In genomic region chr7:70542750-70543376, GRCh38 we compare ENCODE assay signal across 28 cellular contexts.
DNase-seq lines count a peak whose midpoint lies in the region; ATAC-seq and TF ChIP-seq lines count a peak whose summit lies in the region.
"Had no signal": no experiment of that assay in that cellular context is flagged by ENCODE, and none has a peak within 500 bp of the region (broad histone marks: within the 10 kb centered on the region; RNA-seq: fewer than 3 reads in every experiment).

No MANE protein-coding gene starts in this region.

- H3K79me2 ChIP-seq in SK-N-SH (ENCODE audit: insufficient read depth) = no peaks in the 10 kb centered on the region

- H3K36me3 ChIP-seq in SK-N-SH (replicated peaks in 1 of 2; ENCODE audit: control insufficient read depth in 1 of 2, insufficient read depth in 2 of 2, low read length in 1 of 2) (no peaks in the 10 kb centered on the region), mucosa of descending colon (ENCODE audit: low read depth) (no peaks in the 10 kb centered on the region), thoracic aorta (no peaks in the 10 kb centered on the region)
- H3K36me3 ChIP-seq: esophagus muscularis mucosa, pancreas, suprapubic skin had no signal

- no peak for TF ChIP-seq RAD21 in SK-N-SH (IDR thresholded peaks at IDR 0.05; ENCODE audit: low read length)

- H3K9ac ChIP-seq in SK-N-SH = no peak overlapping the region

- no peak overlapping the region for H2AFZ ChIP-seq in SK-N-SH (ENCODE audit: low read depth)

- no peaks in the 10 kb centered on the region for H4K20me1 ChIP-seq in SK-N-SH (ENCODE audit: insufficient read depth)

- WGBS in SK-N-SH (ENCODE audit: low lambda C conversion rate) = 88% methylated on average over 1 of the region's 1 CpG

- no peak for TF ChIP-seq EP300 in SK-N-SH (IDR thresholded peaks at IDR 0.05; ENCODE audit: borderline replicate concordance in 1 of 2, low read depth in 1 of 2, low read length in 1 of 2)

- H3F3A ChIP-seq in SK-N-SH (replicated peaks; ENCODE audit: insufficient read depth) = no peaks in the 10 kb centered on the region

- POLR2A ChIA-PET in SK-N-SH (lab: Yijun Ruan, JAX) = no interaction called here

- H3K4me1 ChIP-seq in SK-N-SH (ENCODE audit: control insufficient read depth in 1 of 2, insufficient read depth in 2 of 2, low read depth in 1 of 2, low read length in 1 of 2) (peaks cover 0 to 6% of the 10 kb centered on the region in 2 experiments; a peak in 1 of 4 replicates), mucosa of descending colon (ENCODE audit: low read depth) (peaks cover 15% of the 10 kb centered on the region), thoracic aorta (ENCODE audit: control insufficient read depth in 1 of 2, low read depth in 2 of 2) (peaks cover 0 to 15% of the 10 kb centered on the region in 2 donors)
- H3K4me1 ChIP-seq: pancreas had no signal

- H3K4me2 ChIP-seq in SK-N-SH = no peak overlapping the region

- intact Hi-C loops in mucosa of descending colon (cut with DNase I, micrococcal nuclease) = no loop called here

- TF ChIP-seq CTCF in SK-N-SH (IDR thresholded peaks at IDR 0.05) = no peak
- TF ChIP-seq CTCF in mucosa of descending colon (IDR thresholded peaks at IDR 0.05) = no peak
- no peak for TF ChIP-seq CTCF in thoracic aorta (IDR thresholded peaks at IDR 0.05)

- no peak overlapping the region for H3K27ac ChIP-seq in SK-N-SH (ENCODE audit: low read depth in 2 of 2, low read length in 1 of 2)
- H3K27ac ChIP-seq in thoracic aorta = peak overlapping the region; percentile 2 to 29
- H3K27ac ChIP-seq: esophagus muscularis mucosa, pancreas, suprapubic skin had no signal

- no peaks in the 10 kb centered on the region for H3K27me3 ChIP-seq in SK-N-SH (ENCODE audit: insufficient read depth)
- no peaks in the 10 kb centered on the region for H3K27me3 ChIP-seq in thoracic aorta (replicated peaks; ENCODE audit: insufficient read depth)
- H3K27me3 ChIP-seq: esophagus muscularis mucosa, pancreas, suprapubic skin had no signal

- DNase-seq in SK-N-SH (no peak), MV-4-11 (lab: John Stamatoyannopoulos, UW) (peak; percentile 65), mucosa of descending colon (peak in 1 of 3 donors; percentile 26), thoracic aorta (ENCODE audit: low spot score) (no peak), NCI-H1694 treated with DMSO at 0.1 percent for 48 hours (lab: John Stamatoyannopoulos, UW) (no peak)
- no peak for DNase-seq in effector CD8-positive, alpha-beta T cell (lab: John Stamatoyannopoulos, UW)
- DNase-seq in activated CD8-positive, alpha-beta memory T cell treated with anti-CD3 and anti-CD28 coated beads for 24 hours = no peak
- DNase-seq: activated CD4-positive, alpha-beta T cell treated with anti-CD3 and anti-CD28 coated beads for 36 hours; activated gamma-delta T cell treated with Interleukin-2 at 50 U/mL for 16 hours; activated T-cell treated with anti-CD3 and anti-CD28 coated beads, Interleukin-2, amount 50 U/mL, for 1 hour; central memory CD4-positive, alpha-beta T cell; DMS153; foreskin melanocyte; hippocampal formation; immature natural killer cell; midbrain; NCI-H1105 treated with DMSO at 0.1 percent for 48 hours; NCI-H2029; NCI-H345; NCI-H748 treated with DMSO at 0.1 percent for 48 hours; nephron progenitor cell; pancreas; right cardiac atrium; stimulated activated CD4-positive, alpha-beta T cell treated with anti-CD3 and anti-CD28 coated beads, Interleukin-4, amount 100 ng/mL, for 4 hours had no signal

- peak; percentile 44 for ATAC-seq in SK-N-SH treated with all-trans-retinoic acid at 6 μM for 48 hours
- ATAC-seq in mucosa of descending colon = peak; percentile 91
- peak; percentile 58 for ATAC-seq in thoracic aorta (ENCODE audit: insufficient number of reproducible peaks, low FRiP score, low read depth)
- ATAC-seq: activated CD4-positive, alpha-beta T cell treated with anti-CD3 and anti-CD28 coated beads for 36 hours; pancreas; stimulated activated memory B cell treated with anti-CD40 and anti-IgM and Interleukin-4, amounts not matched to agents 10 μg/mL and 1 μg/mL and 100 μg/mL, for 72 hours had no signal

- H3K9me2 ChIP-seq in SK-N-SH = no peaks in the 10 kb centered on the region

- H3K9me3 ChIP-seq in SK-N-SH = no peaks in the 10 kb centered on the region
- H3K9me3 ChIP-seq in mucosa of descending colon = no peaks in the 10 kb centered on the region
- no peaks in the 10 kb centered on the region for H3K9me3 ChIP-seq in thoracic aorta
- H3K9me3 ChIP-seq: esophagus muscularis mucosa, pancreas, suprapubic skin had no signal

- CTCF ChIA-PET in SK-N-SH (lab: Yijun Ruan, JAX) = interaction anchor here (0.6 to 1.7 kb wide), 3 partner anchors 11 to 269 kb away, joined by 3 to 4 read pairs (median 3); no protein-coding TSS in a partner anchor

- H3K4me3 ChIP-seq in SK-N-SH (ENCODE audit: low read depth in 2 of 2, low read length in 1 of 2) (no peak overlapping the region), mucosa of descending colon (no peak overlapping the region), thoracic aorta (no peak overlapping the region)
- H3K4me3 ChIP-seq: esophagus muscularis mucosa, pancreas, suprapubic skin had no signal

TF ChIP-seq in SK-N-SH treated with all-trans-retinoic acid at 6 μM for 48 hours, 23 proteins besides CTCF, POLR2A, EP300 and RAD21 (continues in another document):
- TF ChIP-seq TSHZ2 (CRISPR knock-in tag; IDR thresholded peaks at IDR 0.05) = no peak

TF ChIP-seq in SK-N-SH, 30 proteins besides CTCF, POLR2A, EP300 and RAD21 (continues in another document):
- TF ChIP-seq TAF1 (IDR thresholded peaks at IDR 0.05; ENCODE audit: borderline replicate concordance, low read depth, low read length) (no peak), SIN3A (IDR thresholded peaks at IDR 0.05; ENCODE audit: borderline replicate concordance, low read depth, low read length) (no peak), CHD2 (IDR thresholded peaks at IDR 0.05; ENCODE audit: low read length, partially characterized antibody) (no peak), NRF1 (IDR thresholded peaks at IDR 0.05; ENCODE audit: low read depth, low read length) (no peak), REST (IDR thresholded peaks at IDR 0.05; ENCODE audit: low read depth, low read length) (no peak), MEF2A (IDR thresholded peaks at IDR 0.05; ENCODE audit: borderline replicate concordance, low read depth) (no peak), IRF3 (IDR thresholded peaks at IDR 0.05; ENCODE audit: low read depth, low read length) (no peak), RFX5 (IDR thresholded peaks at IDR 0.05; ENCODE audit: low read length) (no peak), FOSL2 (IDR thresholded peaks at IDR 0.05; ENCODE audit: borderline replicate concordance, low read depth) (no peak), FOXM1 (IDR thresholded peaks at IDR 0.05; ENCODE audit: low read depth) (no peak), RCOR1 (IDR thresholded peaks at IDR 0.05; ENCODE audit: low read length) (no peak), POLR2AphosphoS5 (IDR thresholded peaks at IDR 0.05; ENCODE audit: low read depth, low read length) (no peak)
- TF ChIP-seq, protein P1, sequence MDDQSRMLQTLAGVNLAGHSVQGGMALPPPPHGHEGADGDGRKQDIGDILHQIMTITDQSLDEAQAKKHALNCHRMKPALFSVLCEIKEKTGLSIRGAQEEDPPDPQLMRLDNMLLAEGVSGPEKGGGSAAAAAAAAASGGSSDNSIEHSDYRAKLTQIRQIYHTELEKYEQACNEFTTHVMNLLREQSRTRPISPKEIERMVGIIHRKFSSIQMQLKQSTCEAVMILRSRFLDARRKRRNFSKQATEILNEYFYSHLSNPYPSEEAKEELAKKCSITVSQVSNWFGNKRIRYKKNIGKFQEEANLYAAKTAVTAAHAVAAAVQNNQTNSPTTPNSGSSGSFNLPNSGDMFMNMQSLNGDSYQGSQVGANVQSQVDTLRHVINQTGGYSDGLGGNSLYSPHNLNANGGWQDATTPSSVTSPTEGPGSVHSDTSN (IDR thresholded peaks at IDR 0.05) = no peak
- TF ChIP-seq, protein P2, sequence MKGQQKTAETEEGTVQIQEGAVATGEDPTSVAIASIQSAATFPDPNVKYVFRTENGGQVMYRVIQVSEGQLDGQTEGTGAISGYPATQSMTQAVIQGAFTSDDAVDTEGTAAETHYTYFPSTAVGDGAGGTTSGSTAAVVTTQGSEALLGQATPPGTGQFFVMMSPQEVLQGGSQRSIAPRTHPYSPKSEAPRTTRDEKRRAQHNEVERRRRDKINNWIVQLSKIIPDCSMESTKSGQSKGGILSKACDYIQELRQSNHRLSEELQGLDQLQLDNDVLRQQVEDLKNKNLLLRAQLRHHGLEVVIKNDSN (IDR thresholded peaks at IDR 0.05; ENCODE audit: borderline replicate concordance, low read depth) = no peak

Comparison
In these comparisons a context has a peak if more than half of its experiments do, and no peak if none do; other contexts are left out.
1. H3K27ac ChIP-seq: peak in thoracic aorta (2 of 2); none in SK-N-SH (0 of 2).
2. Peak in every context shown above with its lines, with median percentiles within 50 percentile points of each other: ATAC-seq.